Comparison of ENCODE assay signal across 1 cellular context in the genomic region with DNA sequence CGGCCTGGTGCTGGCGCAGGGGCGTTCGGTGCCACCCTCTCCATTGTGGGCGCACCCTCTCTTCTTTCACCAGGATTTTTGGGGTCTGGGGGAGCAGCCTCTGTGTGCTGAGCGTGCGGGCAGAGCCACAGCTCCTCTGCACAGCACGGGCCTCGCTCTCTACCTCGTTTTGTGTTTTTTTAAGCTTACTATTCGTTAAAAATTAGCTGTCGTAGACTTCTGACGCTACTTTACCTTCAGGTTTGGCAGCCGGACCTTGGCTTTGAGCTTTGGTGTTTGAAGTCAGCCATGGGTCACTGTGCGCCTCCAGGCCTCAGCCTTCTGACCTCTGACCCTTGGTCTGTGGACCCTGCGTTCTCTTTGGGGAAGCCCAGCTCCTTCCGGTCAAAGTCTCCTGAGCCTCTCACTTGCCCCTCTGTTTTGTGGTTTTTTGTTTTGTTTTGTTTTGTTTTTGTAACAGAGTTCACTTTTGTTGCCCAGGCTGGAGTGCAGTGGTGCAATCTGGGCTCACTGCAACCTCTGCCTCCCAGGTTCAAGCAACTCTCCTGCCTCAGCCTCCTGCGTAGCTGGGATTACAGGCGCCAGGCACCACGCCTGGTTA.
TF ChIP-seq lines count a peak whose summit lies in the region.

No MANE protein-coding gene starts in this region.

TF ChIP-seq in HepG2, 621 proteins besides CTCF, POLR2A, EP300 and RAD21 (continued from another document and continues in another):
- no peak for TF ChIP-seq BATF2 (CRISPR knock-in tag; IDR thresholded peaks at IDR 0.05)
- TF ChIP-seq ZC3H4 (CRISPR knock-in tag; IDR thresholded peaks at IDR 0.05; ENCODE audit: borderline replicate concordance) = no peak
- TF ChIP-seq BCL3 (CRISPR knock-in tag; IDR thresholded peaks at IDR 0.05) = 0 out of 2 replicates have a peak, but pooled peaks have one; percentile 51
- TF ChIP-seq GATA4 (IDR thresholded peaks at IDR 0.05; ENCODE audit: borderline replicate concordance, low read depth) = no peak; the same call in 1 of the 2 replicates
- TF ChIP-seq ZNF674 (CRISPR knock-in tag; IDR thresholded peaks at IDR 0.05; ENCODE audit: low read depth) = no peak
- peak; percentile 66 for TF ChIP-seq IRF2 (CRISPR knock-in tag; IDR thresholded peaks at IDR 0.05)
- TF ChIP-seq ZNF446 (CRISPR knock-in tag; IDR thresholded peaks at IDR 0.05) = no peak
- TF ChIP-seq TAF1 (CRISPR knock-in tag; IDR thresholded peaks at IDR 0.05) = no peak
- TF ChIP-seq TBP (CRISPR knock-in tag; IDR thresholded peaks at IDR 0.05) = no peak
- 0 out of 2 replicates have a peak, but pooled peaks have one; percentile 36 for TF ChIP-seq SPEN (CRISPR knock-in tag; IDR thresholded peaks at IDR 0.05; ENCODE audit: low read depth)
- TF ChIP-seq ZFP1 (CRISPR knock-in tag; IDR thresholded peaks at IDR 0.05) = peak; percentile 75; the same call in 1 of the 2 replicates
- TF ChIP-seq ZNF225 (CRISPR knock-in tag; IDR thresholded peaks at IDR 0.05) = 0 out of 2 replicates have a peak, but pooled peaks have one; percentile 29
- no peak for TF ChIP-seq SMARCC2 (IDR thresholded peaks at IDR 0.05)
- TF ChIP-seq BRD4 (CRISPR knock-in tag; IDR thresholded peaks at IDR 0.05) = peak; percentile 19; the same call in 1 of the 2 replicates
- TF ChIP-seq, protein P1, sequence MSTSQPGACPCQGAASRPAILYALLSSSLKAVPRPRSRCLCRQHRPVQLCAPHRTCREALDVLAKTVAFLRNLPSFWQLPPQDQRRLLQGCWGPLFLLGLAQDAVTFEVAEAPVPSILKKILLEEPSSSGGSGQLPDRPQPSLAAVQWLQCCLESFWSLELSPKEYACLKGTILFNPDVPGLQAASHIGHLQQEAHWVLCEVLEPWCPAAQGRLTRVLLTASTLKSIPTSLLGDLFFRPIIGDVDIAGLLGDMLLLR (CRISPR knock-in tag; IDR thresholded peaks at IDR 0.05) = 0 out of 2 replicates have a peak, but pooled peaks have one; percentile 37
- TF ChIP-seq MEIS1 (CRISPR knock-in tag; IDR thresholded peaks at IDR 0.05; ENCODE audit: borderline replicate concordance) = peak; percentile 25; the same call in 1 of the 2 replicates
- peak; percentile 88 for TF ChIP-seq RXRB (CRISPR knock-in tag; IDR thresholded peaks at IDR 0.05; ENCODE audit: borderline replicate concordance)
- TF ChIP-seq ZEB1 (IDR thresholded peaks at IDR 0.05; ENCODE audit: insufficient replicate concordance, low read depth) = no peak
- TF ChIP-seq, protein P2, sequence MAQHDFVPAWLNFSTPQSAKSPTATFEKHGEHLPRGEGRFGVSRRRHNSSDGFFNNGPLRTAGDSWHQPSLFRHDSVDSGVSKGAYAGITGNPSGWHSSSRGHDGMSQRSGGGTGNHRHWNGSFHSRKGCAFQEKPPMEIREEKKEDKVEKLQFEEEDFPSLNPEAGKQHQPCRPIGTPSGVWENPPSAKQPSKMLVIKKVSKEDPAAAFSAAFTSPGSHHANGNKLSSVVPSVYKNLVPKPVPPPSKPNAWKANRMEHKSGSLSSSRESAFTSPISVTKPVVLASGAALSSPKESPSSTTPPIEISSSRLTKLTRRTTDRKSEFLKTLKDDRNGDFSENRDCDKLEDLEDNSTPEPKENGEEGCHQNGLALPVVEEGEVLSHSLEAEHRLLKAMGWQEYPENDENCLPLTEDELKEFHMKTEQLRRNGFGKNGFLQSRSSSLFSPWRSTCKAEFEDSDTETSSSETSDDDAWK (CRISPR knock-in tag; IDR thresholded peaks at IDR 0.05) = no peak
- no peak for TF ChIP-seq SRY (CRISPR knock-in tag; IDR thresholded peaks at IDR 0.05)
- no peak for TF ChIP-seq POLR2G (IDR thresholded peaks at IDR 0.05; ENCODE audit: low read depth, low read length)
- peak; percentile 82 for TF ChIP-seq CREM (IDR thresholded peaks at IDR 0.05)
- no peak for TF ChIP-seq CREM (CRISPR knock-in tag; IDR thresholded peaks at IDR 0.05)
- TF ChIP-seq FOXA3 (CRISPR knock-in tag; IDR thresholded peaks at IDR 0.05) = peak; percentile 69
- TF ChIP-seq HOXA3 (CRISPR knock-in tag; IDR thresholded peaks at IDR 0.05) = peak; percentile 92
- TF ChIP-seq JUN (CRISPR knock-in tag; IDR thresholded peaks at IDR 0.05) = no peak
- TF ChIP-seq MED1 (CRISPR knock-in tag; IDR thresholded peaks at IDR 0.05) = peak; percentile 91
- no peak for TF ChIP-seq U2AF2 (IDR thresholded peaks at IDR 0.05; ENCODE audit: low read depth, low read length)
- TF ChIP-seq TCF7L2 (IDR thresholded peaks at IDR 0.05; ENCODE audit: low read depth, low read length) = no peak
- TF ChIP-seq ZNF598 (CRISPR knock-in tag; IDR thresholded peaks at IDR 0.05; ENCODE audit: borderline replicate concordance) = peak; percentile 59; the same call in 1 of the 2 replicates
- TF ChIP-seq KMT2A (CRISPR knock-in tag; IDR thresholded peaks at IDR 0.05) = no peak
- TF ChIP-seq ZNF441 (CRISPR knock-in tag; IDR thresholded peaks at IDR 0.05; ENCODE audit: borderline replicate concordance) = peak; percentile 44; the same call in 1 of the 2 replicates
- TF ChIP-seq ZNF460 (CRISPR knock-in tag; IDR thresholded peaks at IDR 0.05; ENCODE audit: borderline replicate concordance) = peak; percentile 87
- TF ChIP-seq ARNT2 (CRISPR knock-in tag; IDR thresholded peaks at IDR 0.05; ENCODE audit: low read depth) = 0 out of 2 replicates have a peak, but pooled peaks have one; percentile 40
- no peak for TF ChIP-seq ZNF230 (CRISPR knock-in tag; IDR thresholded peaks at IDR 0.05)
- no peak; the same call in 1 of the 2 replicates for TF ChIP-seq ZSCAN9 (CRISPR knock-in tag; IDR thresholded peaks at IDR 0.05; ENCODE audit: borderline replicate concordance)
- TF ChIP-seq HOMEZ (CRISPR knock-in tag; IDR thresholded peaks at IDR 0.05; ENCODE audit: low read depth) = peak; percentile 64; the same call in 1 of the 2 replicates
- TF ChIP-seq ZBTB7B (CRISPR knock-in tag; IDR thresholded peaks at IDR 0.05) = 0 out of 2 replicates have a peak, but pooled peaks have one; percentile 35
- no peak for TF ChIP-seq HDAC6 (IDR thresholded peaks at IDR 0.05; ENCODE audit: low read depth, low read length)
- TF ChIP-seq TEAD3 (CRISPR knock-in tag; optimal IDR thresholded peaks at IDR 0.05; ENCODE audit: borderline replicate concordance) = no peak
- TF ChIP-seq ZKSCAN8 (CRISPR knock-in tag; IDR thresholded peaks at IDR 0.05; ENCODE audit: borderline replicate concordance) = no peak
- TF ChIP-seq GABPA (IDR thresholded peaks at IDR 0.05; ENCODE audit: low read depth, low read length) = no peak
- TF ChIP-seq GABPA (CRISPR knock-in tag; IDR thresholded peaks at IDR 0.05; ENCODE audit: low read depth) = peak; percentile 77
- peak; percentile 57 for TF ChIP-seq ZFY (CRISPR knock-in tag; IDR thresholded peaks at IDR 0.05)
- no peak for TF ChIP-seq RNF2 (conservative IDR thresholded peaks at IDR 0.05; ENCODE audit: low read depth)
- peak; percentile 60; the same call in 1 of the 2 replicates for TF ChIP-seq KDM2A (CRISPR knock-in tag; IDR thresholded peaks at IDR 0.05; ENCODE audit: borderline replicate concordance, low read depth)
- no peak for TF ChIP-seq BRF2 (CRISPR knock-in tag; IDR thresholded peaks at IDR 0.05)
- TF ChIP-seq ZNF281 (CRISPR knock-in tag; IDR thresholded peaks at IDR 0.05; ENCODE audit: borderline replicate concordance) = peak; percentile 33; the same call in 1 of the 2 replicates
- TF ChIP-seq, protein P3, sequence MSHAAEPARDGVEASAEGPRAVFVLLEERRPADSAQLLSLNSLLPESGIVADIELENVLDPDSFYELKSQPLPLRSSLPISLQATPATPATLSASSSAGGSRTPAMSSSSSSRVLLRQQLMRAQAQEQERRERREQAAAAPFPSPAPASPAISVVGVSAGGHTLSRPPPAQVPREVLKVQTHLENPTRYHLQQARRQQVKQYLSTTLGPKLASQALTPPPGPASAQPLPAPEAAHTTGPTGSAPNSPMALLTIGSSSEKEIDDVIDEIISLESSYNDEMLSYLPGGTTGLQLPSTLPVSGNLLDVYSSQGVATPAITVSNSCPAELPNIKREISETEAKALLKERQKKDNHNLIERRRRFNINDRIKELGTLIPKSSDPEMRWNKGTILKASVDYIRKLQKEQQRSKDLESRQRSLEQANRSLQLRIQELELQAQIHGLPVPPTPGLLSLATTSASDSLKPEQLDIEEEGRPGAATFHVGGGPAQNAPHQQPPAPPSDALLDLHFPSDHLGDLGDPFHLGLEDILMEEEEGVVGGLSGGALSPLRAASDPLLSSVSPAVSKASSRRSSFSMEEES (CRISPR knock-in tag; IDR thresholded peaks at IDR 0.05) = no peak
- no peak for TF ChIP-seq ZNF564 (CRISPR knock-in tag; IDR thresholded peaks at IDR 0.05)
- TF ChIP-seq KLF11 (CRISPR knock-in tag; IDR thresholded peaks at IDR 0.05) = no peak
- TF ChIP-seq, protein P4, sequence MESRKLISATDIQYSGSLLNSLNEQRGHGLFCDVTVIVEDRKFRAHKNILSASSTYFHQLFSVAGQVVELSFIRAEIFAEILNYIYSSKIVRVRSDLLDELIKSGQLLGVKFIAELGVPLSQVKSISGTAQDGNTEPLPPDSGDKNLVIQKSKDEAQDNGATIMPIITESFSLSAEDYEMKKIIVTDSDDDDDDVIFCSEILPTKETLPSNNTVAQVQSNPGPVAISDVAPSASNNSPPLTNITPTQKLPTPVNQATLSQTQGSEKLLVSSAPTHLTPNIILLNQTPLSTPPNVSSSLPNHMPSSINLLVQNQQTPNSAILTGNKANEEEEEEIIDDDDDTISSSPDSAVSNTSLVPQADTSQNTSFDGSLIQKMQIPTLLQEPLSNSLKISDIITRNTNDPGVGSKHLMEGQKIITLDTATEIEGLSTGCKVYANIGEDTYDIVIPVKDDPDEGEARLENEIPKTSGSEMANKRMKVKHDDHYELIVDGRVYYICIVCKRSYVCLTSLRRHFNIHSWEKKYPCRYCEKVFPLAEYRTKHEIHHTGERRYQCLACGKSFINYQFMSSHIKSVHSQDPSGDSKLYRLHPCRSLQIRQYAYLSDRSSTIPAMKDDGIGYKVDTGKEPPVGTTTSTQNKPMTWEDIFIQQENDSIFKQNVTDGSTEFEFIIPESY (CRISPR knock-in tag; IDR thresholded peaks at IDR 0.05) = peak; percentile 93
- TF ChIP-seq ATF3 (CRISPR knock-in tag; IDR thresholded peaks at IDR 0.05) = no peak
- no peak for TF ChIP-seq ZNF891 (CRISPR knock-in tag; IDR thresholded peaks at IDR 0.05)
- TF ChIP-seq SATB2 (CRISPR knock-in tag; IDR thresholded peaks at IDR 0.05) = no peak
- peak; percentile 97 for TF ChIP-seq NR2C2 (CRISPR knock-in tag; IDR thresholded peaks at IDR 0.05; ENCODE audit: borderline replicate concordance)
- TF ChIP-seq ZZZ3 (CRISPR knock-in tag; IDR thresholded peaks at IDR 0.05; ENCODE audit: borderline replicate concordance) = no peak
- peak; percentile 74; the same call in 1 of the 2 replicates for TF ChIP-seq ZNF543 (CRISPR knock-in tag; IDR thresholded peaks at IDR 0.05)
- TF ChIP-seq MIXL1 (CRISPR knock-in tag; IDR thresholded peaks at IDR 0.05) = peak; percentile 46; the same call in 1 of the 2 replicates
- no peak for TF ChIP-seq ATF1 (CRISPR knock-in tag; IDR thresholded peaks at IDR 0.05)
